24 cellular contexts compared by ENCODE assay signal in the genomic region with DNA sequence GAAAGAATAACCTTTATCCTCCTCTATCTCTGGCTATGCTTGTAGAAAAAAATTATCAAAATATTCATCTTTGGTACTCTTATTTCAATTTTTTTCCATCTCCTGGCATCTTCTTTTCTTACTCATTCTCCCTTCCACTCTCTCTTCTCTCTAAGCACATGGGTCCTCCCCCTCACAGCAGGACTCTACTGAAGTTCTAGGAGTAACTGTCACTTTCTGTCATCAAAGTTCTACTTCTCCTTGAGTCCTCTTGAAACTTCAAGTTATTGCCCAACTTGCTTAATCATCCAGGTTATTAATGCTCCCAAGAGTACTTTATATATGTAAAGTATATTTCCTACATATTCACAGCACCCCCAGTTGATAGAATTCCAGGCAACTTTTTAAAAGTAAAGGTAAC.
"Had no signal": no experiment of that assay in that cellular context is flagged by ENCODE, and none has a peak within 500 bp of the region (broad histone marks: within the 10 kb centered on the region; RNA-seq: fewer than 3 reads in every experiment).

No MANE protein-coding gene starts in this region.

- H3K4me3 ChIP-seq: left ventricle myocardium inferior, mucosa of descending colon, ovary, right atrium auricular region, right lobe of liver, smooth muscle cell, stomach, testis, thyroid gland, transverse colon, upper lobe of left lung, vagina had no signal

- H3K9me3 ChIP-seq: mucosa of descending colon, ovary, right atrium auricular region, right lobe of liver, stomach, testis, thyroid gland, transverse colon, upper lobe of left lung, vagina had no signal

- H3K27me3 ChIP-seq: ovary, right atrium auricular region, right lobe of liver, stomach, testis, thyroid gland, transverse colon, upper lobe of left lung, vagina had no signal

- ATAC-seq: left colon; mucosa of descending colon; naive thymus-derived CD4-positive, alpha-beta T cell; natural killer cell treated with Interleukin-12 subunit alpha and Interleukin-12 subunit beta and Interleukin-15 and Interleukin-18, amount 100 ng/mL, for 72 hours; right lobe of liver; stimulated activated naive B cell treated with anti-CD40 and anti-IgM and Interleukin-4, amounts not matched to agents 10 μg/mL and 1 μg/mL and 100 μg/mL, for 72 hours; stimulated activated naive CD8-positive, alpha-beta T cell treated with anti-CD3 and anti-CD28 coated beads, Interleukin-15, Interleukin-2, amounts not matched to agents 100 U/mL and 50 U/mL, for 24 hours had no signal

- DNase-seq: hypothalamus; immature natural killer cell; kidney; left colon; left ventricle myocardium inferior; midbrain; mucosa of descending colon; naive thymus-derived CD4-positive, alpha-beta T cell; ovary; right lobe of liver; stimulated activated CD4-positive, alpha-beta T cell treated with anti-CD3 and anti-CD28 coated beads, Interleukin-1b, Interleukin-23, amount 100 ng/mL, for 48 hours; stimulated activated CD4-positive, alpha-beta T cell treated with anti-CD3 and anti-CD28 coated beads, Interleukin-2, amount 100 ng/mL, for 48 hours; stimulated activated CD4-positive, alpha-beta T cell treated with anti-CD3 and anti-CD28 coated beads, Interleukin-4, amount 100 ng/mL, for 4 hours; stimulated activated naive B cell treated with anti-CD40 and anti-IgM and Interleukin-4, amounts not matched to agents 10 μg/mL and 1 μg/mL and 100 μg/mL, for 72 hours; stimulated activated naive CD8-positive, alpha-beta T cell treated with anti-CD3 and anti-CD28 coated beads, Interleukin-15, Interleukin-2, amounts not matched to agents 100 U/mL and 50 U/mL, for 24 hours; stomach; testis; thyroid gland; transverse colon; upper lobe of left lung had no signal

- H3K4me1 ChIP-seq: left ventricle myocardium inferior, right atrium auricular region, right lobe of liver, vagina had no signal

- H3K36me3 ChIP-seq: left ventricle myocardium inferior, ovary, right atrium auricular region, right lobe of liver, stomach, thyroid gland, transverse colon, upper lobe of left lung, vagina had no signal

- H3K27ac ChIP-seq: left ventricle myocardium inferior, ovary, right atrium auricular region, right lobe of liver, stomach, testis, thyroid gland, transverse colon, upper lobe of left lung, vagina had no signal
